In the genomic region with DNA sequence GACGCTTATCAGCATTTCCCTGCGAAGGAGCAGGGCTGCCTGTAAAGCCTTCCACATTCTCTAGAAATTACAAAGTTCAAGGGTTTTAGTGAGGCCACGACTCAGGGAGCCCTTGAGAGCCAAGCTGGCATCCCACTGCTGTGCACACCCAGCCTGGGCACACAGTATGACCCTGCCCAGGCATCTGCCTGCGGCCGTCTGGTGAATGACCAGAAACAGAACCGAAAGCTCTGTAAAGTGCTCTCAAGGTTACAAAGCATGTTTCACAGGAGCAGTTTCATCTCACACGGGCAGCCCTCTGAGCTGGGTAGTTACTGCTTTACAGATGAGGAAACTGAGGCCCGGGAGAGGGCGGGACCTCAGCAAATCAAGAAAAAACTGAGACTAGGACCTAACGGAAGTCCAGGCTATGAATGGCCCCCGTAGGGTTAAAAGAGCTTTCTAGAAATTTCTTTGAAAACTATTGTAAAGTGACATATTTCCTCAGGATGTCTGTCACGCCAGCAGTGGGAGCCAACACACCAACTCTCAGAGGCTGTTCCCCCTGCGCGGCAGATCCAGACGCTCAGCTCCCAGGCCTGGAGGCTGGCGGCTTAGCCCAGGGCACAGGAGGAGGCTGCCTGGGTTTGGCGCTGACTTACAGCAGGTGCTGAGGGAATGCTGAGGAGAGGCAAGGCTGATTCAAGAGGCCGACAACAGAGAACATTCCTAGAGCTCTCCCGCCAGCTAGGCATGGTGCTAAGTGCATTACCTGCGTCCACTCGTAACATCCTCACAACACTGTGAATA, we compare ENCODE assay signal across 11 cellular contexts. TPM values are rescaled to one million over a fixed set of nuclear protein-coding genes. Genes with fewer than 3 reads are reported as not detected.
DNase-seq lines count a peak whose midpoint lies in the region; ATAC-seq and TF ChIP-seq lines count a peak whose summit lies in the region.
"Had no signal": no experiment of that assay in that cellular context is flagged by ENCODE, and none has a peak within 500 bp of the region (broad histone marks: within the 10 kb centered on the region; RNA-seq: fewer than 3 reads in every experiment).

No MANE protein-coding gene starts in this region.

- CTCF ChIA-PET in AG04449 (lab: Yijun Ruan, JAX): interaction anchor here (1.1 to 3.5 kb wide), 4 partner anchors 10 to 195 kb away, joined by 3 to 16 read pairs (median 5); no protein-coding TSS in a partner anchor

- no peak for DNase-seq in AG04449 (ENCODE audit: low read depth, low spot score)
- DNase-seq in G401 (ENCODE audit: low spot score): peak; percentile 89
- peak; percentile 49 for DNase-seq in NCI-H2171 (lab: John Stamatoyannopoulos, UW)
- DNase-seq in epithelial cell of proximal tubule (ENCODE audit: low read depth): no peak
- DNase-seq in putamen (ENCODE audit: low spot score): no peak
- no peak for DNase-seq in activated CD4-positive, alpha-beta T cell treated with anti-CD3 and anti-CD28 coated beads, Interleukin-2, amount 50 U/mL, for 1 hour
- no peak for DNase-seq in activated gamma-delta T cell treated with Interleukin-2 at 50 U/mL for 16 hours
- DNase-seq: activated CD4-positive, alpha-beta T cell treated with anti-CD3 and anti-CD28 coated beads for 4 hours; Karpas-422 had no signal

- in situ Hi-C loops in G401 (cut with HindIII; ENCODE audit: low sequenced_read_pairs): loop anchor here (5.0 kb wide), 2 partner anchors 54 to 94 kb away; no protein-coding TSS in a partner anchor

- H3K4me3 ChIP-seq in AG04449 (ENCODE audit: low read depth, low read length): no peak overlapping the region
- no peak overlapping the region for H3K4me3 ChIP-seq in epithelial cell of proximal tubule (ENCODE audit: low read depth, low read length)
- H3K4me3 ChIP-seq: upper lobe of left lung had no signal

- peak; percentile 12 for TF ChIP-seq CTCF in AG04449 (IDR thresholded peaks at IDR 0.05; ENCODE audit: insufficient read depth, low read length, missing control alignments)
- TF ChIP-seq CTCF in epithelial cell of proximal tubule (conservative IDR thresholded peaks at IDR 0.05; ENCODE audit: low read depth, low read length): peak; percentile 40

- POLR2A ChIA-PET in AG04449 (lab: Yijun Ruan, JAX): no interaction called here

- no peak for ATAC-seq in GM19452 (IDR thresholded peaks at IDR 0.05; ENCODE audit: unreplicated experiment)

RNA-seq across cellular contexts. Expression of gene TCF20, which starts 7.7 kb away (rescaled TPM):
- 18.4 and 25.5 TPM in 2 replicates for total RNA-seq in G401 (2014; rRNA removed; shearing (Covaris generic))
- 27.6 and 30.7 TPM in 2 replicates for total RNA-seq in epithelial cell of proximal tubule

Comparison
In these comparisons a context has a peak if more than half of its experiments do, and no peak if none do; other contexts are left out.
1. DNase-seq: peak in G401 (single experiment) and NCI-H2171 (single experiment); none in AG04449 (single experiment), epithelial cell of proximal tubule (single experiment), putamen (single experiment), activated CD4-positive, alpha-beta T cell treated with anti-CD3 and anti-CD28 coated beads, Interleukin-2, amount 50 U/mL, for 1 hour (single experiment) and activated gamma-delta T cell treated with Interleukin-2 at 50 U/mL for 16 hours (single experiment).